In genomic region chr17:78708510-78708973, GRCh38 we compare ENCODE assay signal across 7 cellular contexts.
A peak's percentile ranks its signal among the peaks of the same experiment; 100 is the strongest.
DNase-seq lines count a peak whose midpoint lies in the region; ATAC-seq, FAIRE-seq and TF ChIP-seq lines count a peak whose summit lies in the region.

No MANE protein-coding gene starts in this region.

- H3K27ac ChIP-seq in foreskin keratinocyte, result peak overlapping the region; percentile 14
- H3K27ac ChIP-seq in tibial nerve, result peak overlapping the region in 1 of 4 donors; percentile 6

- peak; percentile 80 for FAIRE-seq in GM12891 (lab: Jason Lieb, UNC)

- H3K27me3 ChIP-seq in foreskin keratinocyte (no peaks in the 10 kb centered on the region), tibial nerve (no peaks in the 10 kb centered on the region)

- TF ChIP-seq POLR2A in GM12891 (IDR thresholded peaks at IDR 0.05; ENCODE audit: low read depth, low read length), result no peak
- TF ChIP-seq POLR2A in tibial nerve (IDR thresholded peaks at IDR 0.05), result no peak

- H3K4me3 ChIP-seq in tibial nerve, result no peak overlapping the region

- ATAC-seq in foreskin keratinocyte, result peak; percentile 46

- TF ChIP-seq CTCF in foreskin keratinocyte (conservative IDR thresholded peaks at IDR 0.05) (peak; percentile 95), tibial nerve (IDR thresholded peaks at IDR 0.05) (peak; percentile 70 to 85 (median 82))

- 9 to 11% methylated on average over 6 of the region's 6 CpGs for WGBS in tibial nerve, 2 donors

- no peaks in the 10 kb centered on the region for H3K9me3 ChIP-seq in tibial nerve

- DNase-seq in GM12891 (ENCODE audit: insufficient read length, low spot score) (no peak), Kasumi-1 (lab: John Stamatoyannopoulos, UW) (peak; percentile 89 to 95), RPMI7951 (ENCODE audit: low read depth) (peak; percentile 79), foreskin keratinocyte (peak in 1 of 2 donors; percentile 53), nucleus accumbens (lab: John Stamatoyannopoulos, UW) (peak in 50 of 56 donors; percentile 17 to 87 (median 62)), tibial nerve (ENCODE audit: low spot score in 2 of 2) (peak; percentile 20 to 50)
- peak; percentile 86 for DNase-seq in activated effector memory CD4-positive, alpha-beta T cell treated with anti-CD3 and anti-CD28 coated beads, Interleukin-2, amount 50 U/mL, for 16 hours

- peaks cover 28% of the 10 kb centered on the region for H3K4me1 ChIP-seq in foreskin keratinocyte
- peaks cover 0 to 33% (median 4%) of the 10 kb centered on the region in 4 donors for H3K4me1 ChIP-seq in tibial nerve

- peaks cover 0 to 18% (median 0%) of the 10 kb centered on the region in 3 donors for H3K36me3 ChIP-seq in tibial nerve

- peak in 1 of 2 donors; percentile 37 for TF ChIP-seq EP300 in tibial nerve (IDR thresholded peaks at IDR 0.05)

TF ChIP-seq in GM12891, 5 proteins besides CTCF, POLR2A, EP300 and RAD21:
- TF ChIP-seq TAF1 (IDR thresholded peaks at IDR 0.05; ENCODE audit: low read depth, low read length) (no peak), POU2F2 (IDR thresholded peaks at IDR 0.05; ENCODE audit: low read depth, low read length) (peak; percentile 74), PAX5 (IDR thresholded peaks at IDR 0.05; ENCODE audit: insufficient read depth, low read length, severe bottlenecking) (peak; percentile 35), POLR2AphosphoS5 (IDR thresholded peaks at IDR 0.05; ENCODE audit: low read depth, low read length) (peak; percentile 83), SPI1 (IDR thresholded peaks at IDR 0.05; ENCODE audit: low read depth, low read length) (no peak)
